24 cellular contexts compared by ENCODE assay signal in genomic region chr9:95791695-95792094, GRCh38.
"Had no signal": no experiment of that assay in that cellular context is flagged by ENCODE, and none has a peak within 500 bp of the region (broad histone marks: within the 10 kb centered on the region; RNA-seq: fewer than 3 reads in every experiment).

No MANE protein-coding gene starts in this region.

- H3K9me3 Mint-ChIP-seq: activated naive CD4-positive, alpha-beta T cell treated with anti-CD3 and anti-CD28 coated beads for 36 hours; activated T-helper 17 cell treated with anti-CD3 and anti-CD28 coated beads, Interleukin-2, amount 50 U/mL, for 72 hours had no signal

- H3K27ac Mint-ChIP-seq: activated naive CD4-positive, alpha-beta T cell treated with anti-CD3 and anti-CD28 coated beads for 36 hours; activated naive CD8-positive, alpha-beta T cell; activated T-helper 17 cell treated with anti-CD3 and anti-CD28 coated beads, Interleukin-2, amount 50 U/mL, for 72 hours had no signal

- H3K36me3 Mint-ChIP-seq: activated naive CD8-positive, alpha-beta T cell had no signal

- ATAC-seq: activated T-helper 17 cell treated with anti-CD3 and anti-CD28 coated beads, Interleukin-2, amount 50 U/mL, for 72 hours; body of pancreas had no signal

- H3K4me3 ChIP-seq: adrenal gland, ascending aorta, body of pancreas, coronary artery, MG63, SJCRH30 had no signal

- H3K4me1 Mint-ChIP-seq: activated T-helper 17 cell treated with anti-CD3 and anti-CD28 coated beads, Interleukin-2, amount 50 U/mL, for 72 hours had no signal

- DNase-seq: activated CD4-positive, alpha-beta T cell treated with anti-CD3 and anti-CD28 coated beads for 48 hours; activated CD4-positive, alpha-beta T cell treated with anti-CD3 and anti-CD28 coated beads, Interleukin-2, amount 50 U/mL, for 4 hours; activated CD4-positive, CD25-positive, alpha-beta regulatory T cell treated with anti-CD3 and anti-CD28 coated beads, Interleukin-2, amount 50 U/mL, for 72 hours; activated CD8-positive, alpha-beta memory T cell treated with anti-CD3 and anti-CD28 coated beads for 24 hours; activated gamma-delta T cell; activated naive CD4-positive, alpha-beta T cell treated with anti-CD3 and anti-CD28 coated beads for 36 hours; activated T-cell treated with anti-CD3 and anti-CD28 coated beads, Interleukin-2, amount 50 U/mL, for 48 hours; adrenal gland; body of pancreas; central memory CD4-positive, alpha-beta T cell; MG63; NCI-H1436; NCI-H1694 treated with DMSO at 0.1 percent for 48 hours; NCI-H2029 treated with DMSO at 0.1 percent for 48 hours; NCI-H510A; NCI-H526 treated with DMSO at 0.1 percent for 48 hours; NCI-H82; SJCRH30; SK-N-SH; T-helper 1 cell had no signal

- H3K4me3 Mint-ChIP-seq: activated naive CD4-positive, alpha-beta T cell treated with anti-CD3 and anti-CD28 coated beads for 36 hours; activated naive CD8-positive, alpha-beta T cell; activated T-helper 17 cell treated with anti-CD3 and anti-CD28 coated beads, Interleukin-2, amount 50 U/mL, for 72 hours had no signal
